ENCODE assay signal across 22 cellular contexts in genomic region chr2:219461669-219462068, GRCh38. TPM values are rescaled to one million over a fixed set of nuclear protein-coding genes. Genes with fewer than 3 reads are reported as not detected.
DNase-seq lines count a peak whose midpoint lies in the region; ATAC-seq and TF ChIP-seq lines count a peak whose summit lies in the region.
"Had no signal": no experiment of that assay in that cellular context is flagged by ENCODE, and none has a peak within 500 bp of the region (broad histone marks: within the 10 kb centered on the region; RNA-seq: fewer than 3 reads in every experiment).

No MANE protein-coding gene starts in this region.

- H3K4me3 ChIP-seq in esophagus muscularis mucosa (peak overlapping the region; percentile 31 to 49 (median 40)), neuronal stem cell (ENCODE audit: low read length in 2 of 2) (no peak overlapping the region)
- H3K4me3 ChIP-seq: A549, ovary, skin epidermis, suprapubic skin had no signal

- H3K4me2 ChIP-seq in neuronal stem cell (ENCODE audit: insufficient read depth, low read length, poor library complexity, severe bottlenecking) = no peak overlapping the region
- H3K4me2 ChIP-seq: A549 had no signal

- peaks cover 9 to 41% (median 29%) of the 10 kb centered on the region in 4 donors for H3K36me3 ChIP-seq in esophagus muscularis mucosa
- H3K36me3 ChIP-seq in neuronal stem cell (replicated peaks in 1 of 2; ENCODE audit: control insufficient read depth in 2 of 2, insufficient read depth in 2 of 2, low read length in 2 of 2) = no peaks in the 10 kb centered on the region
- H3K36me3 ChIP-seq: ovary, suprapubic skin had no signal

- intact Hi-C loops in Right ventricle myocardium inferior (cut with DNase I) = loop anchor here (1.0 to 5.0 kb wide), 3 partner anchors 21 to 59 kb away; partner anchors contain the start of gene GMPPA
- intact Hi-C loops in cardiac septum (cut with DNase I) = loop anchor here (2.0 kb wide), 2 partner anchors 27 to 37 kb away; partner anchors contain the start of genes GMPPA and SPEG
- intact Hi-C loops in esophagus muscularis mucosa (cut with DNase I) = no loop called here

- peaks cover 43 to 100% (median 97%) of the 10 kb centered on the region in 4 donors for H3K4me1 ChIP-seq in esophagus muscularis mucosa
- H3K4me1 ChIP-seq in neuronal stem cell (ENCODE audit: control insufficient read depth in 2 of 2, insufficient read depth in 1 of 2, low read depth in 1 of 2, low read length in 2 of 2) = peaks cover 25 to 27% of the 10 kb centered on the region in 2 donors

- H4K8ac ChIP-seq in neuronal stem cell (ENCODE audit: low read depth, low read length) = no peak overlapping the region

- H3K4ac ChIP-seq in neuronal stem cell (ENCODE audit: low read length) = no peak overlapping the region

- TF ChIP-seq POLR2A in esophagus muscularis mucosa (IDR thresholded peaks at IDR 0.05; ENCODE audit: low read depth) = no peak

- H2BK15ac ChIP-seq in neuronal stem cell (ENCODE audit: low read length) = peak overlapping the region; percentile 91

- H2AK5ac ChIP-seq in neuronal stem cell (ENCODE audit: low read depth, low read length) = peak overlapping the region; percentile 66

- no peak for TF ChIP-seq EP300 in esophagus muscularis mucosa (IDR thresholded peaks at IDR 0.05)

- H3K27me3 ChIP-seq in esophagus muscularis mucosa (peaks cover 0 to 6% (median 0%) of the 10 kb centered on the region in 4 donors), neuronal stem cell (ENCODE audit: control insufficient read depth in 3 of 3, insufficient read depth in 3 of 3, low read depth in 1 of 3, low read length in 3 of 3) (no peaks in the 10 kb centered on the region)
- H3K27me3 ChIP-seq: ovary had no signal

- H4K91ac ChIP-seq in neuronal stem cell (ENCODE audit: low read depth, low read length, poor library complexity) = no peak overlapping the region

- ATAC-seq in Right ventricle myocardium inferior = no peak
- ATAC-seq in GM19395 (IDR thresholded peaks at IDR 0.05; ENCODE audit: unreplicated experiment) = no peak
- ATAC-seq in HG02870 (IDR thresholded peaks at IDR 0.05; ENCODE audit: unreplicated experiment) = no peak
- ATAC-seq in HG03280 (IDR thresholded peaks at IDR 0.05; ENCODE audit: unreplicated experiment) = no peak
- ATAC-seq: A549 had no signal

- DNase-seq in Right ventricle myocardium inferior (ENCODE audit: missing footprints) (peak; percentile 33), cardiac septum (ENCODE audit: low spot score) (no peak), esophagus muscularis mucosa (ENCODE audit: extremely low spot score) (no peak), neuronal stem cell (ENCODE audit: low spot score) (no peak), OCI-M1 (lab: John Stamatoyannopoulos, UW) (no peak)
- DNase-seq: activated effector memory CD4-positive, alpha-beta T cell treated with anti-CD3 and anti-CD28 coated beads, Interleukin-2, amount 50 U/mL, for 16 hours; amniotic stem cell; NCI-H1417 treated with DMSO at 0.1 percent for 48 hours; NCI-H774 had no signal

- H3K18ac ChIP-seq in neuronal stem cell (ENCODE audit: low read length) = peak overlapping the region; percentile 92

- H3K79me1 ChIP-seq in neuronal stem cell (ENCODE audit: low read depth, low read length) = no peaks in the 10 kb centered on the region

- 66% methylated on average over 10 of the region's 14 CpGs for WGBS in esophagus muscularis mucosa
- WGBS in neuronal stem cell (ENCODE audit: extremely low coverage in 2 of 2, insufficient read length in 2 of 2, insufficient replicate concordance in 1 of 2), 2 donors = no CpG with 5 or more reads among the region's 14 CpGs

- no peak overlapping the region for H2AFZ ChIP-seq in neuronal stem cell (ENCODE audit: low read length)

- H2BK120ac ChIP-seq in neuronal stem cell (ENCODE audit: low read depth, low read length) = no peak overlapping the region

- peak overlapping the region; percentile 94 for H3K14ac ChIP-seq in neuronal stem cell (ENCODE audit: low read length)

- H3K27ac ChIP-seq in esophagus muscularis mucosa (replicated peaks in 1 of 4) (peak overlapping the region; percentile 94 to 99 (median 96)), neuronal stem cell (replicated peaks; ENCODE audit: low read length) (no peak overlapping the region)
- H3K27ac ChIP-seq: suprapubic skin had no signal

- no peak for TF ChIP-seq CTCF in esophagus muscularis mucosa (IDR thresholded peaks at IDR 0.05)

- peak overlapping the region; percentile 19 for H2BK5ac ChIP-seq in neuronal stem cell (ENCODE audit: low read length)

- H3K9me3 ChIP-seq in esophagus muscularis mucosa = no peaks in the 10 kb centered on the region
- H3K9me3 ChIP-seq in neuronal stem cell (replicated peaks in 1 of 2; ENCODE audit: control insufficient read depth in 2 of 2, insufficient read depth in 1 of 2, low read depth in 1 of 2, low read length in 2 of 2) = no peaks in the 10 kb centered on the region
- H3K9me3 ChIP-seq: A549, ovary, suprapubic skin had no signal

- H3K23ac ChIP-seq in neuronal stem cell (ENCODE audit: low read depth, low read length, poor library complexity) = no peak overlapping the region

- peak overlapping the region; percentile 53 for H3K9ac ChIP-seq in neuronal stem cell (ENCODE audit: low read depth, low read length, poor library complexity)

- H2BK12ac ChIP-seq in neuronal stem cell (ENCODE audit: low read length) = peak overlapping the region; percentile 95

RNA-seq across cellular contexts. Expression of gene SPEG, which starts 27.0 kb away (rescaled TPM):
- total RNA-seq in Right ventricle myocardium inferior (119 TPM), cardiac septum (199 TPM), esophagus muscularis mucosa (100 to 1,000 TPM; 115 to 251 (median 180) TPM)
- polyA plus RNA-seq in neuronal stem cell (2013, experiment 1 of 2) = 24.0 TPM
- 23.9 TPM for polyA plus RNA-seq in neuronal stem cell (2013, experiment 2 of 2)
- polyA plus RNA-seq: CD14-positive monocyte had no signal

RNA-seq across cellular contexts. Expression of gene GMPPA, which starts 37.0 kb away (rescaled TPM):
- total RNA-seq in Right ventricle myocardium inferior (22.9 TPM), cardiac septum (22.6 TPM), esophagus muscularis mucosa (10 to 100 TPM; 16.2 to 32.6 (median 19.9) TPM)
- polyA plus RNA-seq in neuronal stem cell (2013, experiment 1 of 2) = 11.1 TPM
- 10.9 TPM for polyA plus RNA-seq in neuronal stem cell (2013, experiment 2 of 2)

RNA-seq across cellular contexts. Expression of gene DES, which starts 43.5 kb away (rescaled TPM):
- 13,356 TPM for total RNA-seq in Right ventricle myocardium inferior
- total RNA-seq in cardiac septum = 21,230 TPM
- total RNA-seq in esophagus muscularis mucosa = over 10,000 TPM; 19,781 to 23,770 (median 22,752) TPM
- polyA plus RNA-seq in neuronal stem cell (2013, experiment 1 of 2) = 0.24 TPM
- polyA plus RNA-seq in neuronal stem cell (2013, experiment 2 of 2) = 0.39 TPM
- total RNA-seq: activated CD4-positive, alpha-beta T cell treated with anti-CD3 and anti-CD28 coated beads for 36 hours; HT1080 had no signal

RNA-seq across cellular contexts. Expression of gene ASIC4, which starts 52.6 kb away (rescaled TPM):
- total RNA-seq in Right ventricle myocardium inferior (not detected), cardiac septum (0.32 TPM), esophagus muscularis mucosa (not detected)
- polyA plus RNA-seq in neuronal stem cell (2013, experiment 1 of 2) = 0.14 TPM
- 0.15 TPM for polyA plus RNA-seq in neuronal stem cell (2013, experiment 2 of 2)
- total RNA-seq: activated CD4-positive, alpha-beta T cell treated with anti-CD3 and anti-CD28 coated beads for 36 hours; fibroblast of villous mesenchyme; HT1080; LHCN-M2; suprapubic skin had no signal
- polyA plus RNA-seq: CD14-positive monocyte, liver had no signal

Comparison
In these comparisons a context has a peak if more than half of its experiments do, and no peak if none do; other contexts are left out.
1. H3K4me3 ChIP-seq: peak in esophagus muscularis mucosa (4 of 4); none in neuronal stem cell (0 of 2).